In the genomic region with DNA sequence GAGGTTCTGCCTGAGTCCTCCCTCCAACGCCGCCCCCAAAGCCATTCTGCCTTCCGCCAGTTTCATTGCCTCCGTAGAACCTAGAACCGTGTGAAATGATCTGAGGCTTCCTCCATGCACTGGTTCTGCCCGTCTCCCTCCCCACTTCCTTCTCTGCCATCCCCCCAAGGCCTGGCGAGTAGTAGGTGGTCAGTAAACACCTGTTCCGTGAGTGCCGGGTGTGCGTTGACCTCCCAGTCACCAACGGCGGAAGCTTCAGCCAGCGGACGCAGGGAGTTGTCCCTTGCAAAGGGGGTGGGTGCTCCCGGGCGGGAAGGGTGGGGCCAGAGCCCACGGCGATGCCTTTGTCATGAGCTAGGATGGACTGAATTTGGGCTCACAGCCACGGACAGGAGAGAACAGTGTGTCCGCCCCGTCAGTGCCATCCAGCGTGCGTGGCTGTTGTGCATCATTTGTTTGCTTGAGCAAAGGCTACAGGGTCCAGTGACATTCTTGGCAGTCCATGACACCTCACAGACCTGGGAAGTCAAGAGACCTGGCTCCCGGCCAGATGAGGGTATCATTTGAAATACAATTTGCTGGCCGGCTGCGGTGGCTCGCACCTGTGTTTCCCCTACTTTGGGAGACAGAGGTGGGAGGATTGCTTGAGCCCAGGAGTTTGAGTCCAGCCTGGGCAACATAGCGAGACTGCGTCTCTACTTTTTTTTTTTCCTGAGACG, we compare ENCODE assay signal across 9 cellular contexts. TPM values are rescaled to one million over a fixed set of nuclear protein-coding genes. Genes with fewer than 3 reads are reported as not detected.
DNase-seq lines count a peak whose midpoint lies in the region; TF ChIP-seq lines count a peak whose summit lies in the region.
"Had no signal": no experiment of that assay in that cellular context is flagged by ENCODE, and none has a peak within 500 bp of the region (broad histone marks: within the 10 kb centered on the region; RNA-seq: fewer than 3 reads in every experiment).

No MANE protein-coding gene starts in this region.

- no peak overlapping the region for H3K4me3 Mint-ChIP-seq in type B pancreatic cell

- H3K4me3 ChIP-seq in esophagus squamous epithelium (peak overlapping the region; percentile 3 to 52 (median 35)), muscle layer of duodenum (ENCODE audit: low read depth in 1 of 2, low read length in 2 of 2) (peak overlapping the region; percentile 42 to 46), SJCRH30 (no peak overlapping the region)
- H3K4me3 ChIP-seq: A549 had no signal

- H3K9me3 Mint-ChIP-seq in type B pancreatic cell: no peaks in the 10 kb centered on the region

- H3K27me3 Mint-ChIP-seq in type B pancreatic cell: peaks cover 8% of the 10 kb centered on the region

- H3K36me3 Mint-ChIP-seq in type B pancreatic cell: no peaks in the 10 kb centered on the region

- H3K4me1 Mint-ChIP-seq in type B pancreatic cell (ENCODE audit: unreplicated experiment): peaks cover 9% of the 10 kb centered on the region

- peak overlapping the region; percentile 77 to 99 (median 97) for H3K27ac ChIP-seq in esophagus squamous epithelium
- peak overlapping the region; percentile 73 for H3K27ac ChIP-seq in muscle layer of duodenum (ENCODE audit: low read length)
- H3K27ac ChIP-seq in SJCRH30: no peak overlapping the region

- WGBS in esophagus squamous epithelium, 2 donors: 41 to 60% methylated on average over 15 to 27 of the region's 30 CpGs

- TF ChIP-seq CTCF in esophagus squamous epithelium (IDR thresholded peaks at IDR 0.05) (no peak), type B pancreatic cell (conservative IDR thresholded peaks at IDR 0.05) (no peak)

- H3K9me3 ChIP-seq in esophagus squamous epithelium (no peaks in the 10 kb centered on the region), muscle layer of duodenum (ENCODE audit: control insufficient read depth in 1 of 2, low read length in 2 of 2) (no peaks in the 10 kb centered on the region), SJCRH30 (replicated peaks) (no peaks in the 10 kb centered on the region)
- H3K9me3 ChIP-seq: A549 had no signal

- peak overlapping the region; percentile 54 for H3K27ac Mint-ChIP-seq in type B pancreatic cell

- peaks cover 31 to 97% (median 33%) of the 10 kb centered on the region in 3 donors for H3K4me1 ChIP-seq in esophagus squamous epithelium
- H3K4me1 ChIP-seq in muscle layer of duodenum (ENCODE audit: control insufficient read depth in 1 of 2, insufficient read depth in 2 of 2, low read length in 2 of 2): peaks cover 5 to 29% of the 10 kb centered on the region in 2 donors
- no peaks in the 10 kb centered on the region for H3K4me1 ChIP-seq in SJCRH30

- peak; percentile 34 for DNase-seq in NCI-H1105 treated with DMSO at 0.1 percent for 48 hours (lab: John Stamatoyannopoulos, UW)
- DNase-seq in NCI-H1105 (lab: John Stamatoyannopoulos, UW): no peak
- DNase-seq in esophagus squamous epithelium (lab: John Stamatoyannopoulos, UW): no peak
- DNase-seq in type B pancreatic cell (ENCODE audit: extremely low spot score, unreplicated experiment): no peak
- no peak for DNase-seq in SJCRH30
- DNase-seq in HPDE6-E6E7 (ENCODE audit: extremely low spot score): no peak
- no peak for DNase-seq in stimulated activated naive CD4-positive, alpha-beta T cell treated with Interleukin-2 at 50 U/mL for 16 hours (lab: John Stamatoyannopoulos, UW)

- H3K27me3 ChIP-seq in esophagus squamous epithelium (no peaks in the 10 kb centered on the region), muscle layer of duodenum (ENCODE audit: low read depth, low read length) (no peaks in the 10 kb centered on the region), SJCRH30 (no peaks in the 10 kb centered on the region)

- TF ChIP-seq POLR2A in esophagus squamous epithelium (IDR thresholded peaks at IDR 0.05): peak in 1 of 4 donors; percentile 49

- H3K36me3 ChIP-seq in esophagus squamous epithelium (peaks cover 0 to 63% (median 0%) of the 10 kb centered on the region in 3 donors), muscle layer of duodenum (ENCODE audit: control insufficient read depth in 1 of 2, insufficient read depth in 2 of 2, low read length in 2 of 2) (peaks cover 0 to 4% of the 10 kb centered on the region in 2 donors), SJCRH30 (no peaks in the 10 kb centered on the region)

- intact Hi-C loops in esophagus squamous epithelium (cut with DNase I): no loop called here

RNA-seq across cellular contexts. Expression of a gene that starts 43.1 kb away (rescaled TPM):
- total RNA-seq in esophagus squamous epithelium (10 to 100 TPM; 40.8 to 80.9 (median 61.0) TPM), type B pancreatic cell (ENCODE audit: low replicate concordance) (12.5 and 17.8 TPM in 2 replicates)
- 15.1 and 16.4 TPM in 2 replicates for total RNA-seq in SJCRH30 (2014; rRNA removed; shearing (Covaris generic))
